In the genomic region with DNA sequence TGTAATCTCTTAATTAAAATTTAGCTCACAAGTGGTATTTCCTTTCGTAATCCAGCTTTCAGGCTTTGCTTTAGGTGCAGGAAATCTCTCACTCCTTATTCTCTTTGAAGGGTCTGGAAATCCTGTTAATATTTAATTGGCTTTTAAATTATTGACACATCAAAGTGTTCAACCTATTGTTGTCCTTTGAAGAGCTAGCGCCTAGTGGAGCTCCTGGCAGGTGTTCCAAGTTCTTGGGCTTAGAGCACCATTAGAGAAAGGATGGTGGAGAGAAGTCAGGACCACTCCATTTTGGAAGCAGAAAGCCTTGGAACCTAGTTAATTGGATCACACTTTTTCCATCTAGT, we compare ENCODE assay signal across 9 cellular contexts.
A peak's percentile ranks its signal among the peaks of the same experiment; 100 is the strongest.
DNase-seq lines count a peak whose midpoint lies in the region; ATAC-seq and TF ChIP-seq lines count a peak whose summit lies in the region.
"Had no signal": no experiment of that assay in that cellular context is flagged by ENCODE, and none has a peak within 500 bp of the region (broad histone marks: within the 10 kb centered on the region; RNA-seq: fewer than 3 reads in every experiment).

No MANE protein-coding gene starts in this region.

- H3K4me3 ChIP-seq in breast epithelium: no peak overlapping the region
- H3K4me3 ChIP-seq in mammary epithelial cell (replicated peaks in 1 of 3; ENCODE audit: insufficient read depth in 1 of 3, low read depth in 2 of 3, low read length in 3 of 3): no peak overlapping the region
- no peak overlapping the region for H3K4me3 ChIP-seq in Peyer's patch
- no peak overlapping the region for H3K4me3 ChIP-seq in left lung
- no peak overlapping the region for H3K4me3 ChIP-seq in mucosa of descending colon
- no peak overlapping the region for H3K4me3 ChIP-seq in prostate gland

- peaks cover 41% of the 10 kb centered on the region for H3K4me1 Mint-ChIP-seq in type B pancreatic cell (ENCODE audit: unreplicated experiment)

- H3K79me2 ChIP-seq in mammary epithelial cell (ENCODE audit: insufficient read depth, low read length): no peaks in the 10 kb centered on the region

- DNase-seq in breast epithelium (ENCODE audit: low spot score in 2 of 2) (no peak), mammary epithelial cell (no peak), Peyer's patch (no peak), left lung (no peak), type B pancreatic cell (ENCODE audit: extremely low spot score, unreplicated experiment) (no peak), mucosa of descending colon (no peak), prostate gland (ENCODE audit: low spot score) (no peak), activated gamma-delta T cell treated with Interleukin-2 at 50 U/mL for 16 hours (no peak)
- DNase-seq: activated CD8-positive, alpha-beta T cell treated with anti-CD3 and anti-CD28 coated beads for 36 hours had no signal

- H3K36me3 ChIP-seq in breast epithelium (no peaks in the 10 kb centered on the region), mammary epithelial cell (ENCODE audit: insufficient read depth, low read length) (no peaks in the 10 kb centered on the region), Peyer's patch (no peaks in the 10 kb centered on the region), left lung (no peaks in the 10 kb centered on the region), mucosa of descending colon (ENCODE audit: low read depth) (no peaks in the 10 kb centered on the region), prostate gland (no peaks in the 10 kb centered on the region)

- no peaks in the 10 kb centered on the region for H3K27me3 Mint-ChIP-seq in type B pancreatic cell
- H3K27me3 Mint-ChIP-seq: activated CD8-positive, alpha-beta T cell treated with anti-CD3 and anti-CD28 coated beads for 36 hours had no signal

- H3K9me3 ChIP-seq in breast epithelium: no peaks in the 10 kb centered on the region
- H3K9me3 ChIP-seq in mammary epithelial cell (replicated peaks; ENCODE audit: insufficient read depth, low read length): no peaks in the 10 kb centered on the region
- H3K9me3 ChIP-seq in Peyer's patch: no peaks in the 10 kb centered on the region
- H3K9me3 ChIP-seq in left lung: no peaks in the 10 kb centered on the region
- no peaks in the 10 kb centered on the region for H3K9me3 ChIP-seq in mucosa of descending colon
- no peaks in the 10 kb centered on the region for H3K9me3 ChIP-seq in prostate gland

- peaks cover 3% of the 10 kb centered on the region for H3K36me3 Mint-ChIP-seq in type B pancreatic cell

- in situ Hi-C loops in mammary epithelial cell (cut with MboI; ENCODE audit: low sequenced_read_pairs in 2 of 2): no loop called here

- TF ChIP-seq POLR2A in breast epithelium (IDR thresholded peaks at IDR 0.05): no peak
- no peak for TF ChIP-seq POLR2A in Peyer's patch (IDR thresholded peaks at IDR 0.05)
- no peak for TF ChIP-seq POLR2A in prostate gland (IDR thresholded peaks at IDR 0.05)

- H3K4me3 Mint-ChIP-seq in type B pancreatic cell: no peak overlapping the region
- H3K4me3 Mint-ChIP-seq: activated CD8-positive, alpha-beta T cell treated with anti-CD3 and anti-CD28 coated beads for 36 hours had no signal

- intact Hi-C loops in breast epithelium (cut with DNase I; ENCODE audit: low total_unique reads) (loop anchor here (10.0 kb wide), 1 partner anchor 83 kb away; no protein-coding TSS in a partner anchor), mammary epithelial cell (cut with micrococcal nuclease) (no loop called here), left lung (cut with DNase I) (no loop called here), mucosa of descending colon (cut with DNase I, micrococcal nuclease) (no loop called here), prostate gland (cut with DNase I) (loop anchor here (2.0 to 10.0 kb wide), 3 partner anchors 70 to 127 kb away; no protein-coding TSS in a partner anchor)

- H3K27ac ChIP-seq in breast epithelium (peak overlapping the region; percentile 87 to 88), mammary epithelial cell (ENCODE audit: insufficient read depth, low read depth, low read length) (no peak overlapping the region), Peyer's patch (peak overlapping the region in 3 of 4 donors; percentile 14 to 55 (median 46)), left lung (peak overlapping the region; percentile 43 to 83), prostate gland (no peak overlapping the region)

- 91% methylated on average over 2 of the region's 2 CpGs for WGBS in mammary epithelial cell (ENCODE audit: low coverage, missing lambda C conversion rate)
- WGBS in prostate gland: 44% methylated on average over 2 of the region's 2 CpGs

- dilution Hi-C loops in mammary epithelial cell (cut with HindIII; ENCODE audit: low sequenced_read_pairs): no loop called here

- no peaks in the 10 kb centered on the region for H3K9me3 Mint-ChIP-seq in type B pancreatic cell

- TF ChIP-seq CTCF in breast epithelium (IDR thresholded peaks at IDR 0.05) (no peak), mammary epithelial cell (conservative IDR thresholded peaks at IDR 0.05 in 1 of 2, IDR thresholded peaks at IDR 0.05 in 1 of 2; ENCODE audit: extremely low read depth in 1 of 2, insufficient read depth in 1 of 2, low read depth in 1 of 2, low read length in 2 of 2) (no peak), Peyer's patch (IDR thresholded peaks at IDR 0.05) (no peak), left lung (IDR thresholded peaks at IDR 0.05) (no peak), type B pancreatic cell (conservative IDR thresholded peaks at IDR 0.05) (no peak), mucosa of descending colon (IDR thresholded peaks at IDR 0.05) (no peak), prostate gland (IDR thresholded peaks at IDR 0.05) (no peak)

- BruUV-seq in mammary epithelial cell (replicated peaks; lab: Mats Ljungman, UMichigan): no TSS peak

- H3K4me1 ChIP-seq in breast epithelium (peaks cover 3 to 5% of the 10 kb centered on the region in 2 donors), mammary epithelial cell (ENCODE audit: insufficient read depth, low read length) (no peaks in the 10 kb centered on the region), Peyer's patch (peaks cover 0 to 19% (median 10%) of the 10 kb centered on the region in 4 donors), left lung (peaks cover 45 to 53% of the 10 kb centered on the region in 2 donors), mucosa of descending colon (ENCODE audit: low read depth) (no peaks in the 10 kb centered on the region), prostate gland (replicated peaks) (no peaks in the 10 kb centered on the region)

- H3K4me2 ChIP-seq in mammary epithelial cell (ENCODE audit: insufficient read depth, low read depth, low read length): no peak overlapping the region

- H3K9ac ChIP-seq in mammary epithelial cell (ENCODE audit: insufficient read depth, low read length): no peak overlapping the region

- CTCF ChIA-PET in mammary epithelial cell (lab: Charles Lee; ENCODE audit: low non-redundant PET): no interaction called here

- no peaks in the 10 kb centered on the region for H4K20me1 ChIP-seq in mammary epithelial cell (ENCODE audit: insufficient read depth, low read length)

- H3K27me3 ChIP-seq in breast epithelium (no peaks in the 10 kb centered on the region), mammary epithelial cell (ENCODE audit: insufficient read depth, low read length) (no peaks in the 10 kb centered on the region), Peyer's patch (no peaks in the 10 kb centered on the region), left lung (no peaks in the 10 kb centered on the region), prostate gland (replicated peaks; ENCODE audit: insufficient read depth) (no peaks in the 10 kb centered on the region)

- ATAC-seq in left lung (peak; percentile 51), mucosa of descending colon (no peak)
- ATAC-seq: activated CD8-positive, alpha-beta T cell treated with anti-CD3 and anti-CD28 coated beads for 36 hours had no signal

- H3K27ac Mint-ChIP-seq in type B pancreatic cell: peak overlapping the region; percentile 37

- no peak overlapping the region for H2AFZ ChIP-seq in mammary epithelial cell (ENCODE audit: low read depth, low read length)

Comparison
In these comparisons a context has a peak if more than half of its experiments do, and no peak if none do; other contexts are left out.
1. H3K27ac ChIP-seq: peak in breast epithelium (2 of 2), Peyer's patch (3 of 4) and left lung (2 of 2); none in mammary epithelial cell (single experiment) and prostate gland (0 of 2).
2. intact Hi-C loops: an anchor here in breast epithelium (10.0 kb wide) and prostate gland (2.0 to 10.0 kb wide); none called in mammary epithelial cell, left lung and mucosa of descending colon.